In the genomic region with DNA sequence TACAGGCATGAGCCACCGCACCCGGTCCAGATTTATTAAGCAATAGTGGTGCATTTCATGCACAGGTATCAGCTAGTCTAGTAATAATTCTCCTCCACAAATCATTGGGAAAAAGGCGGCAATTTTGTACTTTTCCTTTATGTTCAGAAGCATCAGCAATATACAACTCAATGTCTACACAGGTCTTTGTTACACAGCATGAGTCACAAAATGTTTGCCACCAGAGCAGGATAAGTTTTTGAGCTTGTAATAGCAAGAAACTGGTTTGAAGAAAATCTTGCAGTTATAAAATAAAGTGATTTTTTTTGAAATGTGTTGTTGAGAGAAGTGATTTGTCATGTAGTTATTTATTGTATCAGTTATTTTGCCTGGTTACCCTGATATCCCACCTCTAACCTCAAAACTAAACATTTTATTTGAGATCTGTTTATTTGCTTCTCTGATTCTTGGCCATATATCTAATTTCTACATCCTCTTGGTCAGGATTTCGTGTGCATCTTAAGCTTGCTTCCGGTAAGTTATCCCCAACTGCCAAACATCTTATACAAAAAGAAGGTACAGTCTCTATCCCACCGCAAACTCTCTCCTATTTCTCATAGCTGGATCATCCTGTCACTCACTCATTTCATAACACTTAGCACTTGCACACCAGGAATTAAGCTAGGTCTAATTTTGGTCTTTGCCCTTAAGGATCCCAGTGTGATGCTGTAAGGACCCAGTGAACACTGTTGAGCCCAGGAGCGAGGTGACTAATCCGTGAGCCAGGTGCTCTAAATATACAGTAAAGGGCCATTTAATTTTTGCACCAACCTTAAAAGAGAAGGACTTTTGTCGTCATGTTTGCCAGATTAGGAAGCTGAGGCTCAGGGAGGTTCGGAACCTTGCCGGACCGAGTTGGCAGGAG, we compare ENCODE assay signal across 8 cellular contexts. TPM values are rescaled to one million over a fixed set of nuclear protein-coding genes. Genes with fewer than 3 reads are reported as not detected.
DNase-seq lines count a peak whose midpoint lies in the region; ATAC-seq and TF ChIP-seq lines count a peak whose summit lies in the region.

No MANE protein-coding gene starts in this region.

- H3K9me3 Mint-ChIP-seq in CD8-positive, alpha-beta T cell = no peaks in the 10 kb centered on the region

- peak overlapping the region; percentile 92 for H3K4me3 Mint-ChIP-seq in CD8-positive, alpha-beta T cell

- no peak for DNase-seq in CD8-positive, alpha-beta T cell
- DNase-seq in ascending aorta (ENCODE audit: low spot score in 2 of 2) (no peak), cerebellum (ENCODE audit: low spot score) (no peak), ureter (ENCODE audit: low spot score) (no peak), iPS-NIHi11 (ENCODE audit: low spot score) (no peak), NCI-H2081 treated with DMSO at 0.1 percent for 48 hours (lab: John Stamatoyannopoulos, UW) (no peak)

- peaks cover 15% of the 10 kb centered on the region for H3K36me3 Mint-ChIP-seq in CD8-positive, alpha-beta T cell

- POLR2A ChIA-PET in CD8-positive, alpha-beta T cell (lab: Charles Lee) = interaction anchor here (0.8 to 7.6 kb wide), 7 partner anchors 9 to 218 kb away, joined by 4 to 51 read pairs (median 8); partner anchors contain the start of genes NCAPH and SNRNP200

- peak overlapping the region; percentile 90 for H3K27ac Mint-ChIP-seq in CD8-positive, alpha-beta T cell

- peak overlapping the region; percentile 81 for H3K4me3 ChIP-seq in CD8-positive, alpha-beta T cell (ENCODE audit: low read depth, low read length)
- H3K4me3 ChIP-seq in ascending aorta = peak overlapping the region; percentile 57 to 67
- H3K4me3 ChIP-seq in mesodermal cell (ENCODE audit: extremely low read depth, insufficient read depth, low read length, poor library complexity, severe bottlenecking) = peak overlapping the region; percentile 47

- intact Hi-C loops in CD8-positive, alpha-beta T cell (cut with DNase I, micrococcal nuclease) = loop anchor here (1.0 to 5.0 kb wide), 4 partner anchors 15 to 113 kb away; partner anchors contain the start of genes SNRNP200 (in 2 of the 2), NCAPH (in 1 of the 2) and STARD7 (in 1 of the 2)
- intact Hi-C loops in ascending aorta (cut with DNase I) = no loop called here

- no peak for TF ChIP-seq CTCF in CD8-positive, alpha-beta T cell (IDR thresholded peaks at IDR 0.05)
- no peak for TF ChIP-seq CTCF in ascending aorta (IDR thresholded peaks at IDR 0.05)

- CTCF ChIA-PET in CD8-positive, alpha-beta T cell (lab: Charles Lee) = interaction anchor here (0.6 to 2.0 kb wide), 8 partner anchors 9 to 538 kb away, joined by 3 to 8 read pairs (median 4); partner anchors contain the start of gene NCAPH

- no peaks in the 10 kb centered on the region for H3K36me3 ChIP-seq in CD8-positive, alpha-beta T cell (ENCODE audit: insufficient read depth, low read length)
- H3K36me3 ChIP-seq in ascending aorta = no peaks in the 10 kb centered on the region
- no peaks in the 10 kb centered on the region for H3K36me3 ChIP-seq in mesodermal cell (ENCODE audit: control insufficient read depth, insufficient read depth, low read length)

- H3K27me3 Mint-ChIP-seq in CD8-positive, alpha-beta T cell (ENCODE audit: low read depth) = no peaks in the 10 kb centered on the region

- peak overlapping the region; percentile 38 for H3K27ac ChIP-seq in CD8-positive, alpha-beta T cell (ENCODE audit: low read depth, low read length)
- H3K27ac ChIP-seq in ascending aorta (no peak overlapping the region), mesodermal cell (ENCODE audit: low read depth, low read length, severe bottlenecking) (no peak overlapping the region)

- no peaks in the 10 kb centered on the region for H3K27me3 ChIP-seq in CD8-positive, alpha-beta T cell (ENCODE audit: insufficient read depth, low read length)
- no peaks in the 10 kb centered on the region for H3K27me3 ChIP-seq in ascending aorta

- no peak for ATAC-seq in CD8-positive, alpha-beta T cell
- peak; percentile 6 for ATAC-seq in HG03175 (IDR thresholded peaks at IDR 0.05; ENCODE audit: unreplicated experiment)

- no peaks in the 10 kb centered on the region for H3K9me3 ChIP-seq in CD8-positive, alpha-beta T cell (ENCODE audit: low read length)
- H3K9me3 ChIP-seq in ascending aorta (no peaks in the 10 kb centered on the region), mesodermal cell (ENCODE audit: control insufficient read depth, low read length) (no peaks in the 10 kb centered on the region)

- H3K4me1 Mint-ChIP-seq in CD8-positive, alpha-beta T cell (ENCODE audit: low read depth) = peaks cover 55% of the 10 kb centered on the region

- 40 to 51% methylated on average over 9 to 11 of the region's 12 CpGs for WGBS in mesodermal cell (ENCODE audit: insufficient coverage in 2 of 2), 2 experiments

- H3K4me1 ChIP-seq in CD8-positive, alpha-beta T cell (ENCODE audit: insufficient read depth, low read length) = peaks cover 28% of the 10 kb centered on the region
- H3K4me1 ChIP-seq in ascending aorta (peaks cover 0 to 10% of the 10 kb centered on the region in 2 donors), mesodermal cell (ENCODE audit: control insufficient read depth, insufficient read depth, low read length, poor library complexity, severe bottlenecking) (peaks cover 11% of the 10 kb centered on the region)

RNA-seq across cellular contexts. Expression of gene ITPRIPL1, which starts 4.5 kb away (rescaled TPM):
- 1 to 10 TPM; 5.6 to 6.6 TPM for total RNA-seq in CD8-positive, alpha-beta T cell
- total RNA-seq in ascending aorta (14.5 TPM), cerebellum (4.9 TPM), ureter (1.7 TPM)
- polyA plus RNA-seq in mesodermal cell (2013, experiment 1 of 2) = 4.6 TPM
- polyA plus RNA-seq in mesodermal cell (2013, experiment 2 of 2) = 3.7 TPM

RNA-seq across cellular contexts. Expression of gene NCAPH, which starts 15.0 kb away (rescaled TPM):
- 1 to 10 TPM; 2.0 to 2.5 TPM for total RNA-seq in CD8-positive, alpha-beta T cell
- total RNA-seq in ascending aorta = not detected
- polyA plus RNA-seq in mesodermal cell (2013, experiment 1 of 2) = 32.5 TPM
- polyA plus RNA-seq in mesodermal cell (2013, experiment 2 of 2) = 32.9 TPM
- 6.0 TPM for total RNA-seq in cerebellum
- total RNA-seq in ureter = 1.3 TPM

RNA-seq across cellular contexts. Expression of gene SNRNP200, which starts 15.2 kb away (rescaled TPM):
- 100 to 1,000 TPM; 318 to 348 TPM for total RNA-seq in CD8-positive, alpha-beta T cell
- 57.4 TPM for total RNA-seq in ascending aorta
- 158 TPM for polyA plus RNA-seq in mesodermal cell (2013, experiment 1 of 2)
- 135 TPM for polyA plus RNA-seq in mesodermal cell (2013, experiment 2 of 2)
- total RNA-seq in cerebellum = 74.8 TPM
- total RNA-seq in ureter = 139 TPM

RNA-seq across cellular contexts. Expression of gene CIAO1, which starts 54.6 kb away (rescaled TPM):
- 10 to 100 TPM; 51.9 to 58.0 TPM for total RNA-seq in CD8-positive, alpha-beta T cell
- total RNA-seq in ascending aorta = 127 TPM
- 52.9 TPM for polyA plus RNA-seq in mesodermal cell (2013, experiment 1 of 2)
- 44.8 TPM for polyA plus RNA-seq in mesodermal cell (2013, experiment 2 of 2)
- total RNA-seq in cerebellum = 69.5 TPM
- total RNA-seq in ureter = 79.4 TPM

RNA-seq across cellular contexts. Expression of gene TMEM127, which starts 54.8 kb away (rescaled TPM):
- 10 to 100 TPM; 44.7 to 49.6 TPM for total RNA-seq in CD8-positive, alpha-beta T cell
- total RNA-seq in ascending aorta (61.9 TPM), cerebellum (19.7 TPM), ureter (52.6 TPM)
- 23.5 TPM for polyA plus RNA-seq in mesodermal cell (2013, experiment 1 of 2)
- 20.0 TPM for polyA plus RNA-seq in mesodermal cell (2013, experiment 2 of 2)
